In the genomic region with DNA sequence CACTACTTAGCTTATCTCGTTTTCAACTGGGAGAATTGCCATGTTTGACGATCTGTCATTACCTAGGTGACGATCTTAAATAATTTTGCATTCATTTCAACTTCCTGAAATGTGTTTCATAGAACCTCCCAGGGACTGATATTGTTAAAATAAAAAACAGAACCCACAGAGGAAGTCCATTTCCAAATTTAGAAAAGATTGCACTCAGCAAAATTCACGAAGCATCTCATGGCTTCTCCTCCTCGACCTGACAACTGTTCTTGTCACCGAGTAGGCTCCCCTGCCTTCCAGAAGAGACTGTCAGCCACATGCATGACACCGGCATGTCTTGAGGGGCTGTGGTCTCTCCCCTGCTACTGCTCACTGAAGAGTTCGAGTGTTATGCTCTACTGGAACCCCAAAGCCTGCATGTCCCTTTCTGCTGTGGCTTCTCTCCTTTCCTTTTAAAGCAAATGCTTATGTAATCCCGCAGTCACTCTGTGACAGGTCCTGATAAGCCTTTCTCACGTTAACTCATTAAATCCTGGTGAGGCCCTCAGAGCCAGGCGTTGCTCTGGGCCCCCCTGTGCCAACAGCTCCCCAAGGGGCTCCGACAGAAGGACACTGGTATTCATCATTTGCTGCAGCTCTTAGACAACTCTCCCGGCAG, we compare ENCODE assay signal across 1 cellular context.
TF ChIP-seq lines count a peak whose summit lies in the region.

No MANE protein-coding gene starts in this region.

TF ChIP-seq in HEK293, 187 proteins besides CTCF, POLR2A, EP300 and RAD21 (continued from another document and continues in another):
- 0 out of 2 replicates have a peak, but pooled peaks have one; percentile 17 for TF ChIP-seq ZNF629 (tag by site-specific recombination; IDR thresholded peaks at IDR 0.05)
- TF ChIP-seq ZNF596 (tag by site-specific recombination; IDR thresholded peaks at IDR 0.05): no peak
- TF ChIP-seq ZNF335 (tag by site-specific recombination; conservative IDR thresholded peaks at IDR 0.05): peak; percentile 79; the same call in 1 of the 2 replicates
- 0 out of 2 replicates have a peak, but pooled peaks have one; percentile 31 for TF ChIP-seq FEZF1 (tag by site-specific recombination; IDR thresholded peaks at IDR 0.05)
- TF ChIP-seq ZSCAN30 (tag by site-specific recombination; IDR thresholded peaks at IDR 0.05): no peak
- TF ChIP-seq ZNF223 (tag by site-specific recombination; IDR thresholded peaks at IDR 0.05): no peak
- TF ChIP-seq, protein P1, sequence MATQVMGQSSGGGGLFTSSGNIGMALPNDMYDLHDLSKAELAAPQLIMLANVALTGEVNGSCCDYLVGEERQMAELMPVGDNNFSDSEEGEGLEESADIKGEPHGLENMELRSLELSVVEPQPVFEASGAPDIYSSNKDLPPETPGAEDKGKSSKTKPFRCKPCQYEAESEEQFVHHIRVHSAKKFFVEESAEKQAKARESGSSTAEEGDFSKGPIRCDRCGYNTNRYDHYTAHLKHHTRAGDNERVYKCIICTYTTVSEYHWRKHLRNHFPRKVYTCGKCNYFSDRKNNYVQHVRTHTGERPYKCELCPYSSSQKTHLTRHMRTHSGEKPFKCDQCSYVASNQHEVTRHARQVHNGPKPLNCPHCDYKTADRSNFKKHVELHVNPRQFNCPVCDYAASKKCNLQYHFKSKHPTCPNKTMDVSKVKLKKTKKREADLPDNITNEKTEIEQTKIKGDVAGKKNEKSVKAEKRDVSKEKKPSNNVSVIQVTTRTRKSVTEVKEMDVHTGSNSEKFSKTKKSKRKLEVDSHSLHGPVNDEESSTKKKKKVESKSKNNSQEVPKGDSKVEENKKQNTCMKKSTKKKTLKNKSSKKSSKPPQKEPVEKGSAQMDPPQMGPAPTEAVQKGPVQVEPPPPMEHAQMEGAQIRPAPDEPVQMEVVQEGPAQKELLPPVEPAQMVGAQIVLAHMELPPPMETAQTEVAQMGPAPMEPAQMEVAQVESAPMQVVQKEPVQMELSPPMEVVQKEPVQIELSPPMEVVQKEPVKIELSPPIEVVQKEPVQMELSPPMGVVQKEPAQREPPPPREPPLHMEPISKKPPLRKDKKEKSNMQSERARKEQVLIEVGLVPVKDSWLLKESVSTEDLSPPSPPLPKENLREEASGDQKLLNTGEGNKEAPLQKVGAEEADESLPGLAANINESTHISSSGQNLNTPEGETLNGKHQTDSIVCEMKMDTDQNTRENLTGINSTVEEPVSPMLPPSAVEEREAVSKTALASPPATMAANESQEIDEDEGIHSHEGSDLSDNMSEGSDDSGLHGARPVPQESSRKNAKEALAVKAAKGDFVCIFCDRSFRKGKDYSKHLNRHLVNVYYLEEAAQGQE (tag by site-specific recombination; IDR thresholded peaks at IDR 0.05): no peak
- peak; percentile 16; the same call in 1 of the 2 replicates for TF ChIP-seq ZXDB (tag by site-specific recombination; IDR thresholded peaks at IDR 0.05)
- no peak for TF ChIP-seq EGR2 (tag by site-specific recombination; IDR thresholded peaks at IDR 0.05; ENCODE audit: low read depth)
- TF ChIP-seq PRDM10 (tag by site-specific recombination; IDR thresholded peaks at IDR 0.05): no peak
- TF ChIP-seq PRDM2 (tag by site-specific recombination; IDR thresholded peaks at IDR 0.05; ENCODE audit: borderline replicate concordance): no peak
- 0 out of 2 replicates have a peak, but pooled peaks have one; percentile 32 for TF ChIP-seq ZBTB8A (tag by site-specific recombination; IDR thresholded peaks at IDR 0.05)
- no peak for TF ChIP-seq ZNF560 (tag by site-specific recombination; IDR thresholded peaks at IDR 0.05; ENCODE audit: borderline replicate concordance)
- TF ChIP-seq ZNF600 (tag by site-specific recombination; IDR thresholded peaks at IDR 0.05): peak; percentile 56; the same call in 1 of the 2 replicates
- TF ChIP-seq KLF1 (tag by site-specific recombination; IDR thresholded peaks at IDR 0.05): no peak
- no peak for TF ChIP-seq ZNF416 (tag by site-specific recombination; IDR thresholded peaks at IDR 0.05)
- TF ChIP-seq GLIS2 (tag by site-specific recombination; IDR thresholded peaks at IDR 0.05): 0 out of 2 replicates have a peak, but pooled peaks have one; percentile 23
- TF ChIP-seq, protein P2, sequence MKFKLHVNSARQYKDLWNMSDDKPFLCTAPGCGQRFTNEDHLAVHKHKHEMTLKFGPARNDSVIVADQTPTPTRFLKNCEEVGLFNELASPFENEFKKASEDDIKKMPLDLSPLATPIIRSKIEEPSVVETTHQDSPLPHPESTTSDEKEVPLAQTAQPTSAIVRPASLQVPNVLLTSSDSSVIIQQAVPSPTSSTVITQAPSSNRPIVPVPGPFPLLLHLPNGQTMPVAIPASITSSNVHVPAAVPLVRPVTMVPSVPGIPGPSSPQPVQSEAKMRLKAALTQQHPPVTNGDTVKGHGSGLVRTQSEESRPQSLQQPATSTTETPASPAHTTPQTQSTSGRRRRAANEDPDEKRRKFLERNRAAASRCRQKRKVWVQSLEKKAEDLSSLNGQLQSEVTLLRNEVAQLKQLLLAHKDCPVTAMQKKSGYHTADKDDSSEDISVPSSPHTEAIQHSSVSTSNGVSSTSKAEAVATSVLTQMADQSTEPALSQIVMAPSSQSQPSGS (tag by site-specific recombination; IDR thresholded peaks at IDR 0.05; ENCODE audit: low read depth): no peak
- TF ChIP-seq ZBTB48 (tag by site-specific recombination; IDR thresholded peaks at IDR 0.05): no peak; the same call in 1 of the 2 replicates
- no peak for TF ChIP-seq ZNF140 (tag by site-specific recombination; IDR thresholded peaks at IDR 0.05)
- TF ChIP-seq ZFP69B (tag by site-specific recombination; IDR thresholded peaks at IDR 0.05): peak; percentile 77
- no peak for TF ChIP-seq ZNF221 (tag by site-specific recombination; IDR thresholded peaks at IDR 0.05; ENCODE audit: borderline replicate concordance)
- no peak for TF ChIP-seq ZNF202 (tag by site-specific recombination; IDR thresholded peaks at IDR 0.05; ENCODE audit: borderline replicate concordance)
- no peak for TF ChIP-seq ZNF132 (tag by site-specific recombination; IDR thresholded peaks at IDR 0.05; ENCODE audit: borderline replicate concordance)
- TF ChIP-seq ZNF623 (tag by site-specific recombination; IDR thresholded peaks at IDR 0.05): no peak
- TF ChIP-seq BCL11A (tag by site-specific recombination; IDR thresholded peaks at IDR 0.05; ENCODE audit: low read depth): no peak
- no peak for TF ChIP-seq ELK4 (IDR thresholded peaks at IDR 0.05; ENCODE audit: borderline replicate concordance, low read depth, low read length)
- no peak for TF ChIP-seq SALL2 (tag by site-specific recombination; IDR thresholded peaks at IDR 0.05; ENCODE audit: borderline replicate concordance)
- no peak for TF ChIP-seq ZFHX2 (tag by site-specific recombination; conservative IDR thresholded peaks at IDR 0.05)
- peak; percentile 76 for TF ChIP-seq PRDM1 (tag by site-specific recombination; IDR thresholded peaks at IDR 0.05)
- TF ChIP-seq ZNF362 (tag by site-specific recombination; IDR thresholded peaks at IDR 0.05): no peak
- TF ChIP-seq ZNF747 (tag by site-specific recombination; IDR thresholded peaks at IDR 0.05): no peak
- TF ChIP-seq HOXA7 (CRISPR knock-in tag; IDR thresholded peaks at IDR 0.05; ENCODE audit: borderline replicate concordance): no peak
- no peak for TF ChIP-seq ZNF645 (tag by site-specific recombination; IDR thresholded peaks at IDR 0.05)
- TF ChIP-seq ZEB2 (tag by site-specific recombination; IDR thresholded peaks at IDR 0.05): no peak
- peak; percentile 86 for TF ChIP-seq ZNF692 (tag by site-specific recombination; IDR thresholded peaks at IDR 0.05)
- no peak for TF ChIP-seq ZNF654 (tag by site-specific recombination; IDR thresholded peaks at IDR 0.05; ENCODE audit: low read depth)
